Comparison of ENCODE assay signal across 8 cellular contexts in the genomic region with DNA sequence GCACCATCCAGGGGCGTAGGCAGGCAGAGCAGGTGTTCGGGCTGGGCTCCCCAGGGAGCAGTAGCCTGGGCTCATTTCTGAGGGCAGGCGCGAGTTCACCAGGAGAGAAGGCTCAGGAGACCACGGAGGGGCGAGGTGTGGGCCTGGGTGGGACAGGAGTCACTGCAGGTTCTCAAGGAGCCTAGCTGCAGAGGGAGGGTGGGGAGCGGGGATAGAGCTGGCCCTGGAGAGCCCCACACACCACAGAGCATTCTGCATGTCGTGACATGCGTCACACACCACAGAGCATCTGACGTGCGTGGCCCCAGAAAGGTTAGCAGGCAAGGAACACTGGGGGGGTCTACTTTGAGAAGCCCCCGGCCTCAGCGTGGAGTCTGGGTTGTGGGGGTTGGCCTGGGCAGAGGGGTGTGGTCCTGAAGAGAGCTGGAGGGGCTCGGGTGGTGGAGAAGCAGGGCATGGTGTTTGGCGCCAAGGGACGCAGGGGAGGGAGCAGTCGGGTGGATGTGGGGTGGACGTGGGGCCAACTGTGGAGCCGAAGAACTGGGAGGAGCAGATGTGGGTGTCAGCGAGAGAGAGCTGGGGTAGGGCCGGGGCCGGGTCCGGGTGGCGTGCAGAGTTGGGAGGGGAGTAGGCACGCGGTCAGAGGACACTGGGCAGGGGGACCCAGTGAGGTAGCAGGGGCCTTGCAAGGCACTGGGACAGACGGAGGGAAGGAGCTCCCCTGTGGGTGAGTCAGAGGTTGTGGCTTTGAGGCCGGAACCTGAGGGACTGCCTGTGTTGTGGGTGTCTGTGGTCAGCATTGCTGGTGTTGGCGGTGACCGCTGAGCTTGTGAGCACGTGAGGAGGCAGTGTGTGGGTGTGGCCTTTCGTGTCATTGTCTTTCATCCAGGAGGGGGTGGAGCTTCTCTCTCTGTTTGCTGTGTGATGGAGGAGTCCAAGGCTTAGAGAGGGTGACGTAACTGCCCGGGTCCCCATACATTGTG. TPM values are rescaled to one million over a fixed set of nuclear protein-coding genes. Genes with fewer than 3 reads are reported as not detected.
DNase-seq lines count a peak whose midpoint lies in the region; ATAC-seq and TF ChIP-seq lines count a peak whose summit lies in the region.

No MANE protein-coding gene starts in this region.

- no peak for TF ChIP-seq POLR2A in right lobe of liver (IDR thresholded peaks at IDR 0.05)
- TF ChIP-seq POLR2A in esophagus muscularis mucosa (IDR thresholded peaks at IDR 0.05; ENCODE audit: low read depth) = no peak

- no peak overlapping the region for H3K4me3 ChIP-seq in right lobe of liver
- no peak overlapping the region for H3K4me3 ChIP-seq in esophagus muscularis mucosa

- H3K27ac Mint-ChIP-seq in activated CD8-positive, alpha-beta memory T cell treated with anti-CD3 and anti-CD28 coated beads, Interleukin-2, amount 10 ng/mL, durations not matched to agents 7 days and 5 days = no peak overlapping the region

- intact Hi-C loops in right lobe of liver (cut with DNase I) = no loop called here
- intact Hi-C loops in esophagus muscularis mucosa (cut with DNase I) = no loop called here

- no peak overlapping the region for H3K4me3 Mint-ChIP-seq in activated CD8-positive, alpha-beta memory T cell treated with anti-CD3 and anti-CD28 coated beads, Interleukin-2, amount 10 ng/mL, durations not matched to agents 7 days and 5 days

- peaks cover 18% of the 10 kb centered on the region for H3K4me1 Mint-ChIP-seq in activated CD8-positive, alpha-beta memory T cell treated with anti-CD3 and anti-CD28 coated beads, Interleukin-2, amount 10 ng/mL, durations not matched to agents 7 days and 5 days

- no peaks in the 10 kb centered on the region for H3K9me3 Mint-ChIP-seq in activated CD8-positive, alpha-beta memory T cell treated with anti-CD3 and anti-CD28 coated beads, Interleukin-2, amount 10 ng/mL, durations not matched to agents 7 days and 5 days (ENCODE audit: low read depth)

- H3K9me3 ChIP-seq in right lobe of liver = no peaks in the 10 kb centered on the region
- no peaks in the 10 kb centered on the region for H3K9me3 ChIP-seq in esophagus muscularis mucosa

- H3K27me3 ChIP-seq in right lobe of liver (no peaks in the 10 kb centered on the region), esophagus muscularis mucosa (no peaks in the 10 kb centered on the region)

- CTCF ChIA-PET in activated CD8-positive, alpha-beta memory T cell treated with anti-CD3 and anti-CD28 coated beads, Interleukin-2, amount 10 ng/mL, durations not matched to agents 7 days and 5 days (lab: Charles Lee) = no interaction called here

- no peak overlapping the region for H3K27ac ChIP-seq in right lobe of liver
- no peak overlapping the region for H3K27ac ChIP-seq in esophagus muscularis mucosa (replicated peaks in 1 of 4)

- DNase-seq in ELF-1 (ENCODE audit: low read depth, low spot score) (peak; percentile 64), right lobe of liver (no peak), esophagus muscularis mucosa (ENCODE audit: extremely low spot score) (no peak)
- DNase-seq in activated CD8-positive, alpha-beta memory T cell treated with anti-CD3 and anti-CD28 coated beads, Interleukin-2, amount 10 ng/mL, durations not matched to agents 7 days and 5 days = peak; percentile 71

- H3K4me1 ChIP-seq in right lobe of liver (no peaks in the 10 kb centered on the region), esophagus muscularis mucosa (peaks cover 0 to 3% (median 0%) of the 10 kb centered on the region in 4 donors)

- peak; percentile 73 for ATAC-seq in HG03439 (IDR thresholded peaks at IDR 0.05; ENCODE audit: unreplicated experiment)
- ATAC-seq in activated CD8-positive, alpha-beta memory T cell treated with anti-CD3 and anti-CD28 coated beads, Interleukin-2, amount 10 ng/mL, durations not matched to agents 7 days and 5 days = peak; percentile 63
- ATAC-seq in right lobe of liver = peak in 3 of 4 donors; percentile 17 to 31 (median 22)
- ATAC-seq in GM18858 (IDR thresholded peaks at IDR 0.05; ENCODE audit: unreplicated experiment) = no peak
- ATAC-seq in GM21786 (IDR thresholded peaks at IDR 0.05; ENCODE audit: unreplicated experiment) = no peak
- no peak for ATAC-seq in GM21526 (IDR thresholded peaks at IDR 0.05; ENCODE audit: low FRiP score, unreplicated experiment)

- H3K27me3 Mint-ChIP-seq in activated CD8-positive, alpha-beta memory T cell treated with anti-CD3 and anti-CD28 coated beads, Interleukin-2, amount 10 ng/mL, durations not matched to agents 7 days and 5 days = peaks cover 29% of the 10 kb centered on the region

- H3K36me3 ChIP-seq in right lobe of liver (peaks cover 0 to 56% (median 14%) of the 10 kb centered on the region in 4 donors), esophagus muscularis mucosa (peaks cover 60 to 99% (median 98%) of the 10 kb centered on the region in 4 donors)

- TF ChIP-seq EP300 in esophagus muscularis mucosa (IDR thresholded peaks at IDR 0.05) = no peak

- no peaks in the 10 kb centered on the region for H3K36me3 Mint-ChIP-seq in activated CD8-positive, alpha-beta memory T cell treated with anti-CD3 and anti-CD28 coated beads, Interleukin-2, amount 10 ng/mL, durations not matched to agents 7 days and 5 days

- 71% methylated on average over 7 of the region's 34 CpGs for WGBS in right lobe of liver (ENCODE audit: insufficient coverage, low coverage, low lambda C conversion rate, missing lambda C conversion rate)
- 86% methylated on average over 22 of the region's 34 CpGs for WGBS in esophagus muscularis mucosa

- TF ChIP-seq CTCF in right lobe of liver (IDR thresholded peaks at IDR 0.05) (no peak), esophagus muscularis mucosa (IDR thresholded peaks at IDR 0.05) (no peak)

RNA-seq across cellular contexts. Expression of a gene that starts 25.5 kb away (rescaled TPM):
- total RNA-seq in activated CD8-positive, alpha-beta memory T cell treated with anti-CD3 and anti-CD28 coated beads, Interleukin-2, amount 10 ng/mL, durations not matched to agents 7 days and 5 days = 1 to 10 TPM; 1.0 to 1.4 TPM
- total RNA-seq in right lobe of liver = 10 to 100 TPM; 63.6 to 90.8 (median 78.5) TPM
- total RNA-seq in esophagus muscularis mucosa = 100 to 1,000 TPM; 111 to 164 (median 146) TPM

Comparison
In these comparisons a context has a peak if more than half of its experiments do, and no peak if none do; other contexts are left out.
1. DNase-seq: peak in ELF-1 (single experiment) and activated CD8-positive, alpha-beta memory T cell treated with anti-CD3 and anti-CD28 coated beads, Interleukin-2, amount 10 ng/mL, durations not matched to agents 7 days and 5 days (single experiment); none in right lobe of liver (0 of 3) and esophagus muscularis mucosa (single experiment).
2. ATAC-seq: peak in HG03439 (single experiment), activated CD8-positive, alpha-beta memory T cell treated with anti-CD3 and anti-CD28 coated beads, Interleukin-2, amount 10 ng/mL, durations not matched to agents 7 days and 5 days (single experiment) and right lobe of liver (3 of 4); none in GM18858 (single experiment), GM21786 (single experiment) and GM21526 (single experiment).
3. RNA of a gene that starts 25.5 kb away (total RNA-seq): 111 to 164 TPM in esophagus muscularis mucosa and 63.6 to 90.8 TPM in right lobe of liver; 1.0 to 1.4 TPM in activated CD8-positive, alpha-beta memory T cell treated with anti-CD3 and anti-CD28 coated beads, Interleukin-2, amount 10 ng/mL, durations not matched to agents 7 days and 5 days; every median in the first group is over 10 times any median in the second.